In genomic region chr9:93566408-93567270, GRCh38 we compare ENCODE assay signal across 1 cellular context.
TF ChIP-seq lines count a peak whose summit lies in the region.

No MANE protein-coding gene starts in this region.

TF ChIP-seq in HEK293, 187 proteins besides CTCF, POLR2A, EP300 and RAD21 (continued from another document):
- TF ChIP-seq, protein P1, sequence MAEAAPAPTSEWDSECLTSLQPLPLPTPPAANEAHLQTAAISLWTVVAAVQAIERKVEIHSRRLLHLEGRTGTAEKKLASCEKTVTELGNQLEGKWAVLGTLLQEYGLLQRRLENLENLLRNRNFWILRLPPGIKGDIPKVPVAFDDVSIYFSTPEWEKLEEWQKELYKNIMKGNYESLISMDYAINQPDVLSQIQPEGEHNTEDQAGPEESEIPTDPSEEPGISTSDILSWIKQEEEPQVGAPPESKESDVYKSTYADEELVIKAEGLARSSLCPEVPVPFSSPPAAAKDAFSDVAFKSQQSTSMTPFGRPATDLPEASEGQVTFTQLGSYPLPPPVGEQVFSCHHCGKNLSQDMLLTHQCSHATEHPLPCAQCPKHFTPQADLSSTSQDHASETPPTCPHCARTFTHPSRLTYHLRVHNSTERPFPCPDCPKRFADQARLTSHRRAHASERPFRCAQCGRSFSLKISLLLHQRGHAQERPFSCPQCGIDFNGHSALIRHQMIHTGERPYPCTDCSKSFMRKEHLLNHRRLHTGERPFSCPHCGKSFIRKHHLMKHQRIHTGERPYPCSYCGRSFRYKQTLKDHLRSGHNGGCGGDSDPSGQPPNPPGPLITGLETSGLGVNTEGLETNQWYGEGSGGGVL (tag by site-specific recombination; IDR thresholded peaks at IDR 0.05), result no peak
- TF ChIP-seq ZNF549 (tag by site-specific recombination; IDR thresholded peaks at IDR 0.05), result no peak
- TF ChIP-seq REPIN1 (tag by site-specific recombination; IDR thresholded peaks at IDR 0.05; ENCODE audit: low read depth), result no peak
- TF ChIP-seq YY1 (tag by site-specific recombination; IDR thresholded peaks at IDR 0.05), result no peak
- no peak; the same call in 1 of the 2 replicates for TF ChIP-seq ZNF76 (tag by site-specific recombination; IDR thresholded peaks at IDR 0.05; ENCODE audit: borderline replicate concordance, low read depth)
- TF ChIP-seq ZIC2 (tag by site-specific recombination; IDR thresholded peaks at IDR 0.05), result 0 out of 2 replicates have a peak, but pooled peaks have one; percentile 29
- 0 out of 2 replicates have a peak, but pooled peaks have one; percentile 29 for TF ChIP-seq ZXDB (tag by site-specific recombination; IDR thresholded peaks at IDR 0.05)
- no peak for TF ChIP-seq ZNF223 (tag by site-specific recombination; IDR thresholded peaks at IDR 0.05)
- no peak for TF ChIP-seq ZNF133 (tag by site-specific recombination; IDR thresholded peaks at IDR 0.05)
- no peak for TF ChIP-seq PRDM1 (tag by site-specific recombination; IDR thresholded peaks at IDR 0.05)
- TF ChIP-seq, protein P2, sequence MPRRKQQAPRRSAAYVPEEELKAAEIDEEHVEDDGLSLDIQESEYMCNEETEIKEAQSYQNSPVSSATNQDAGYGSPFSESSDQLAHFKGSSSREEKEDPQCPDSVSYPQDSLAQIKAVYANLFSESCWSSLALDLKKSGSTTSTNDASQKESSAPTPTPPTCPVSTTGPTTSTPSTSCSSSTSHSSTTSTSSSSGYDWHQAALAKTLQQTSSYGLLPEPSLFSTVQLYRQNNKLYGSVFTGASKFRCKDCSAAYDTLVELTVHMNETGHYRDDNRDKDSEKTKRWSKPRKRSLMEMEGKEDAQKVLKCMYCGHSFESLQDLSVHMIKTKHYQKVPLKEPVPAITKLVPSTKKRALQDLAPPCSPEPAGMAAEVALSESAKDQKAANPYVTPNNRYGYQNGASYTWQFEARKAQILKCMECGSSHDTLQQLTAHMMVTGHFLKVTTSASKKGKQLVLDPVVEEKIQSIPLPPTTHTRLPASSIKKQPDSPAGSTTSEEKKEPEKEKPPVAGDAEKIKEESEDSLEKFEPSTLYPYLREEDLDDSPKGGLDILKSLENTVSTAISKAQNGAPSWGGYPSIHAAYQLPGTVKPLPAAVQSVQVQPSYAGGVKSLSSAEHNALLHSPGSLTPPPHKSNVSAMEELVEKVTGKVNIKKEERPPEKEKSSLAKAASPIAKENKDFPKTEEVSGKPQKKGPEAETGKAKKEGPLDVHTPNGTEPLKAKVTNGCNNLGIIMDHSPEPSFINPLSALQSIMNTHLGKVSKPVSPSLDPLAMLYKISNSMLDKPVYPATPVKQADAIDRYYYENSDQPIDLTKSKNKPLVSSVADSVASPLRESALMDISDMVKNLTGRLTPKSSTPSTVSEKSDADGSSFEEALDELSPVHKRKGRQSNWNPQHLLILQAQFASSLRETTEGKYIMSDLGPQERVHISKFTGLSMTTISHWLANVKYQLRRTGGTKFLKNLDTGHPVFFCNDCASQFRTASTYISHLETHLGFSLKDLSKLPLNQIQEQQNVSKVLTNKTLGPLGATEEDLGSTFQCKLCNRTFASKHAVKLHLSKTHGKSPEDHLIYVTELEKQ (tag by site-specific recombination; IDR thresholded peaks at IDR 0.05; ENCODE audit: borderline replicate concordance), result no peak
- 0 out of 2 replicates have a peak, but pooled peaks have one; percentile 18 for TF ChIP-seq SP7 (tag by site-specific recombination; IDR thresholded peaks at IDR 0.05)
- no peak for TF ChIP-seq ZNF146 (tag by site-specific recombination; IDR thresholded peaks at IDR 0.05)
- no peak for TF ChIP-seq ZNF777 (tag by site-specific recombination; IDR thresholded peaks at IDR 0.05; ENCODE audit: borderline replicate concordance)
- peak; percentile 17; the same call in 1 of the 2 replicates for TF ChIP-seq ZNF654 (tag by site-specific recombination; IDR thresholded peaks at IDR 0.05; ENCODE audit: low read depth)
- TF ChIP-seq ZFP69B (tag by site-specific recombination; IDR thresholded peaks at IDR 0.05), result no peak
- TF ChIP-seq, protein P3, sequence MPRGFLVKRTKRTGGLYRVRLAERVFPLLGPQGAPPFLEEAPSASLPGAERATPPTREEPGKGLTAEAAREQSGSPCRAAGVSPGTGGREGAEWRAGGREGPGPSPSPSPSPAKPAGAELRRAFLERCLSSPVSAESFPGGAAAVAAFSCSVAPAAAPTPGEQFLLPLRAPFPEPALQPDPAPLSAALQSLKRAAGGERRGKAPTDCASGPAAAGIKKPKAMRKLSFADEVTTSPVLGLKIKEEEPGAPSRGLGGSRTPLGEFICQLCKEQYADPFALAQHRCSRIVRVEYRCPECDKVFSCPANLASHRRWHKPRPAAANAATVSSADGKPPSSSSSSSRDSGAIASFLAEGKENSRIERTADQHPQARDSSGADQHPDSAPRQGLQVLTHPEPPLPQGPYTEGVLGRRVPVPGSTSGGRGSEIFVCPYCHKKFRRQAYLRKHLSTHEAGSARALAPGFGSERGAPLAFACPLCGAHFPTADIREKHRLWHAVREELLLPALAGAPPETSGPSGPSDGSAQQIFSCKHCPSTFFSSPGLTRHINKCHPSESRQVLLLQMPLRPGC (tag by site-specific recombination; IDR thresholded peaks at IDR 0.05), result no peak
- no peak for TF ChIP-seq ZNF623 (tag by site-specific recombination; IDR thresholded peaks at IDR 0.05)
- TF ChIP-seq FEZF1 (tag by site-specific recombination; IDR thresholded peaks at IDR 0.05), result no peak
- TF ChIP-seq HIC1 (tag by site-specific recombination; IDR thresholded peaks at IDR 0.05), result no peak
- no peak for TF ChIP-seq ZNF157 (tag by site-specific recombination; IDR thresholded peaks at IDR 0.05)
- TF ChIP-seq, protein P4, sequence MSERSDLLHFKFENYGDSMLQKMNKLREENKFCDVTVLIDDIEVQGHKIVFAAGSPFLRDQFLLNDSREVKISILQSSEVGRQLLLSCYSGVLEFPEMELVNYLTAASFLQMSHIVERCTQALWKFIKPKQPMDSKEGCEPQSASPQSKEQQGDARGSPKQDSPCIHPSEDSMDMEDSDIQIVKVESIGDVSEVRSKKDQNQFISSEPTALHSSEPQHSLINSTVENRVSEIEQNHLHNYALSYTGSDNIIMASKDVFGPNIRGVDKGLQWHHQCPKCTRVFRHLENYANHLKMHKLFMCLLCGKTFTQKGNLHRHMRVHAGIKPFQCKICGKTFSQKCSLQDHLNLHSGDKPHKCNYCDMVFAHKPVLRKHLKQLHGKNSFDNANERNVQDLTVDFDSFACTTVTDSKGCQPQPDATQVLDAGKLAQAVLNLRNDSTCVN (tag by site-specific recombination; optimal IDR thresholded peaks at IDR 0.05), result peak; percentile 89
- TF ChIP-seq, protein P5, sequence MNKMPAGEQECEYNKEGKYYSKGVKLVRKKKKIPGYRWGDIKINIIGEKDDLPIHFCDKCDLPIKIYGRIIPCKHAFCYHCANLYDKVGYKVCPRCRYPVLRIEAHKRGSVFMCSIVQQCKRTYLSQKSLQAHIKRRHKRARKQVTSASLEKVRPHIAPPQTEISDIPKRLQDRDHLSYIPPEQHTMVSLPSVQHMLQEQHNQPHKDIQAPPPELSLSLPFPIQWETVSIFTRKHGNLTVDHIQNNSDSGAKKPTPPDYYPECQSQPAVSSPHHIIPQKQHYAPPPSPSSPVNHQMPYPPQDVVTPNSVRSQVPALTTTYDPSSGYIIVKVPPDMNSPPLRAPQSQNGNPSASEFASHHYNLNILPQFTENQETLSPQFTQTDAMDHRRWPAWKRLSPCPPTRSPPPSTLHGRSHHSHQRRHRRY (tag by site-specific recombination; IDR thresholded peaks at IDR 0.05), result no peak
- TF ChIP-seq, protein P6, sequence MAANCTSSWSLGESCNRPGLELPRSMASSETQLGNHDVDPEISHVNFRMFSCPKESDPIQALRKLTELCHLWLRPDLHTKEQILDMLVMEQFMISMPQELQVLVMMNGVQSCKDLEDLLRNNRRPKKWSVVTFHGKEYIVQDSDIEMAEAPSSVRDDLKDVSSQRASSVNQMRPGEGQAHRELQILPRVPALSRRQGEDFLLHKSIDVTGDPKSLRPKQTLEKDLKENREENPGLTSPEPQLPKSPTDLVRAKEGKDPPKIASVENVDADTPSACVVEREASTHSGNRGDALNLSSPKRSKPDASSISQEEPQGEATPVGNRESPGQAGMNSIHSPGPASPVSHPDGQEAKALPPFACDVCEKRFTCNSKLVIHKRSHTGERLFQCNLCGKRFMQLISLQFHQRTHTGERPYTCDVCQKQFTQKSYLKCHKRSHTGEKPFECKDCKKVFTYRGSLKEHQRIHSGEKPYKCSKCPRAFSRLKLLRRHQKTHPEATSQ (tag by site-specific recombination; IDR thresholded peaks at IDR 0.05), result no peak
- no peak for TF ChIP-seq ZNF664 (tag by site-specific recombination; IDR thresholded peaks at IDR 0.05)
- TF ChIP-seq ZNF169 (tag by site-specific recombination; IDR thresholded peaks at IDR 0.05), result no peak
- TF ChIP-seq ZBTB17 (tag by site-specific recombination; IDR thresholded peaks at IDR 0.05), result peak; percentile 43; the same call in 1 of the 2 replicates
- TF ChIP-seq BCL11A (tag by site-specific recombination; IDR thresholded peaks at IDR 0.05; ENCODE audit: low read depth), result no peak
- no peak for TF ChIP-seq ZNF449 (tag by site-specific recombination; IDR thresholded peaks at IDR 0.05)
- TF ChIP-seq SP2 (tag by site-specific recombination; IDR thresholded peaks at IDR 0.05), result peak; percentile 53
- TF ChIP-seq, protein P7, sequence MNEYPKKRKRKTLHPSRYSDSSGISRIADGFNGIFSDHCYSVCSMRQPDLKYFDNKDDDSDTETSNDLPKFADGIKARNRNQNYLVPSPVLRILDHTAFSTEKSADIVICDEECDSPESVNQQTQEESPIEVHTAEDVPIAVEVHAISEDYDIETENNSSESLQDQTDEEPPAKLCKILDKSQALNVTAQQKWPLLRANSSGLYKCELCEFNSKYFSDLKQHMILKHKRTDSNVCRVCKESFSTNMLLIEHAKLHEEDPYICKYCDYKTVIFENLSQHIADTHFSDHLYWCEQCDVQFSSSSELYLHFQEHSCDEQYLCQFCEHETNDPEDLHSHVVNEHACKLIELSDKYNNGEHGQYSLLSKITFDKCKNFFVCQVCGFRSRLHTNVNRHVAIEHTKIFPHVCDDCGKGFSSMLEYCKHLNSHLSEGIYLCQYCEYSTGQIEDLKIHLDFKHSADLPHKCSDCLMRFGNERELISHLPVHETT (tag by site-specific recombination; IDR thresholded peaks at IDR 0.05), result no peak
- TF ChIP-seq ZNF350 (tag by site-specific recombination; IDR thresholded peaks at IDR 0.05), result no peak
- no peak for TF ChIP-seq RBAK (tag by site-specific recombination; IDR thresholded peaks at IDR 0.05)
- peak; percentile 71 for TF ChIP-seq ZBTB20 (tag by site-specific recombination; IDR thresholded peaks at IDR 0.05)
- no peak for TF ChIP-seq ZFP37 (tag by site-specific recombination; IDR thresholded peaks at IDR 0.05)
- peak; percentile 45; the same call in 1 of the 2 replicates for TF ChIP-seq GLIS2 (tag by site-specific recombination; IDR thresholded peaks at IDR 0.05)
- TF ChIP-seq ZNF747 (tag by site-specific recombination; IDR thresholded peaks at IDR 0.05), result no peak
- TF ChIP-seq ZNF707 (tag by site-specific recombination; IDR thresholded peaks at IDR 0.05), result no peak
